ENCODE assay signal across 12 cellular contexts in the genomic region with DNA sequence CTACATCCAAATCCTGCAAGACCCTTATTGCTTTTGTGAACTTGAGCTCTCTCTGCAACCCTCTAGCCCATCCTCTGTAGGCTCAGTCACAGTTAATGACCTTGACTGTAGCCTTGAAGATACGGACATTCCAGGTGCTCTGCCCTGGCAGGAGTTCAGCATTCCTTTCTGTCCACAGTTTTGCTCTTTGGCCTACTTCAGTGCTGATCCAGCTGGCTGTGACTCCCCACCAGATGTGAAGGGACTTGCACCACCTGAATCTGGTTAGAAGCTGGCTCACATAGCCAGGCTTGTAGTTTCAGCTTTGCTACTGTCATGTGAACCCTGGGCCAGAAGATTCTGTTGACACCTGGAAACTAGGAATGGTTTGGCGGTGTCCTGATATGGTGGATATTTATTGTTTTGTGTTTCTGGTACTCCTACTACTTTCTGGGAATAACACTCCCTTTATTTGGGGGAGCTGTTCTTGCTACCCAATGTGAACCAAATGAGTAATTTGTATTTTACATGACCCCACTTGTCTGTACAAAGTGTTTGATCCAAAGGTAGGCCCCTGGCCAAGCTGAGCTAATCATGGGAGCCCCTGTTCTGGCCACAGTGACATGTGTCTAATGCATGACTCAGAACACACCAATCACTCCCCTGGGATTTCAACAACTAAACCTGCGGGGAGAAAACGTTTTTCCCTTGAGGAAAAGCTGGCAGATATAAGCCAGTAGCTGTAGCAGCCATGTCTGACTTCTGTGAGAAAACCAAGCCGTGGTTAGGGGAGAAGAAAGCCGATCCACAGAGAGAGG.
DNase-seq lines count a peak whose midpoint lies in the region; ATAC-seq, FAIRE-seq and TF ChIP-seq lines count a peak whose summit lies in the region.
"Had no signal": no experiment of that assay in that cellular context is flagged by ENCODE, and none has a peak within 500 bp of the region (broad histone marks: within the 10 kb centered on the region; RNA-seq: fewer than 3 reads in every experiment).

No MANE protein-coding gene starts in this region.

- no peaks in the 10 kb centered on the region for H4K20me1 ChIP-seq in GM23248 (ENCODE audit: insufficient read depth)
- no peaks in the 10 kb centered on the region for H4K20me1 ChIP-seq in fibroblast of lung (ENCODE audit: control insufficient read depth, extremely low read depth, insufficient read depth, low read length)

- H3K36me3 ChIP-seq in GM23248 (ENCODE audit: low read depth) (no peaks in the 10 kb centered on the region), fibroblast of lung (ENCODE audit: control insufficient read depth, insufficient read depth, low read length) (no peaks in the 10 kb centered on the region)
- H3K36me3 ChIP-seq: SJSA1 had no signal

- H3K4me2 ChIP-seq in GM23248 (ENCODE audit: unreplicated experiment) = no peak overlapping the region
- H3K4me2 ChIP-seq in fibroblast of lung (ENCODE audit: extremely low read depth, insufficient read depth, low read length) = no peak overlapping the region

- intact Hi-C loops in sciatic nerve (cut with DNase I) = no loop called here

- H3F3A ChIP-seq in GM23248 (ENCODE audit: insufficient read depth) = no peaks in the 10 kb centered on the region

- no peak overlapping the region for H2AFZ ChIP-seq in GM23248
- H2AFZ ChIP-seq in fibroblast of lung (ENCODE audit: low read length) = no peak overlapping the region

- peaks cover 10% of the 10 kb centered on the region for H3K27me3 ChIP-seq in GM23248 (replicated peaks; ENCODE audit: insufficient read depth)
- peaks cover 5% of the 10 kb centered on the region for H3K27me3 ChIP-seq in fibroblast of lung (ENCODE audit: control insufficient read depth, insufficient read depth, low read length)
- H3K27me3 ChIP-seq: SJSA1 had no signal

- 18 to 25% methylated on average over 6 of the region's 6 CpGs for WGBS in GM23248 (ENCODE audit: low coverage in 1 of 2, low lambda C conversion rate in 2 of 2, missing lambda C conversion rate in 2 of 2), 2 experiments

- in situ Hi-C loops in GM23248 (cut with MboI) = no loop called here

- H3K4me1 ChIP-seq in GM23248 (ENCODE audit: insufficient read depth) (peaks cover 6% of the 10 kb centered on the region; the same call in 1 of the 2 replicates), fibroblast of lung (ENCODE audit: control insufficient read depth, extremely low read depth, insufficient read depth, low read length) (no peaks in the 10 kb centered on the region)

- DNase-seq in GM23248 = peak; percentile 53
- peak; percentile 52 for DNase-seq in RCC 7860 (ENCODE audit: low spot score)
- DNase-seq in fibroblast of lung (ENCODE audit: low read depth in 2 of 2) = peak; percentile 68 to 84
- DNase-seq in sciatic nerve (ENCODE audit: low spot score) = no peak
- no peak for DNase-seq in GM19239 (ENCODE audit: insufficient read length, low spot score)
- DNase-seq in T-helper 9 cell = no peak
- DNase-seq in SW 1271 (lab: John Stamatoyannopoulos, UW) = no peak
- DNase-seq: activated CD4-positive, alpha-beta T cell treated with anti-CD3 and anti-CD28 coated beads for 1 hour; activated naive CD4-positive, alpha-beta T cell treated with Interleukin-2 at 50 U/mL for 16 hours had no signal

- H3K27ac ChIP-seq in GM23248 = no peak overlapping the region
- H3K27ac ChIP-seq in fibroblast of lung (ENCODE audit: insufficient read depth, low read length) = no peak overlapping the region
- H3K27ac ChIP-seq: SJSA1 had no signal

- no peak for TF ChIP-seq CTCF in fibroblast of lung (conservative IDR thresholded peaks at IDR 0.05 in 1 of 2, IDR thresholded peaks at IDR 0.05 in 1 of 2; ENCODE audit: low read depth in 1 of 2, low read length in 2 of 2)

- FAIRE-seq in RCC 7860 (lab: Jason Lieb, UNC) (peak; percentile 37), GM19239 (lab: Jason Lieb, UNC) (no peak)
- FAIRE-seq: HTR-8/SVneo had no signal

- ATAC-seq in sciatic nerve (peak; percentile 75), HG03432 (IDR thresholded peaks at IDR 0.05; ENCODE audit: unreplicated experiment) (no peak)

- H3K79me2 ChIP-seq in GM23248 (ENCODE audit: insufficient read depth) (no peaks in the 10 kb centered on the region), fibroblast of lung (ENCODE audit: control insufficient read depth, insufficient read depth, low read length) (no peaks in the 10 kb centered on the region)

- H3K9me3 ChIP-seq in GM23248 (ENCODE audit: low read depth) = no peaks in the 10 kb centered on the region
- H3K9me3 ChIP-seq in fibroblast of lung (ENCODE audit: control insufficient read depth, insufficient read depth, low read depth, low read length) = no peaks in the 10 kb centered on the region
- H3K9me3 ChIP-seq: SJSA1 had no signal

- no peaks in the 10 kb centered on the region for H3K9me2 ChIP-seq in GM23248 (ENCODE audit: insufficient read depth)

- H3K4me3 ChIP-seq in GM23248 (no peak overlapping the region), fibroblast of lung (replicated peaks in 1 of 4; ENCODE audit: control extremely low read depth in 1 of 4, insufficient read depth in 1 of 4, low read depth in 3 of 4, low read length in 4 of 4) (no peak overlapping the region)
- H3K4me3 ChIP-seq: SJSA1 had no signal

- H3K9ac ChIP-seq in GM23248 (no peak overlapping the region), fibroblast of lung (ENCODE audit: insufficient read depth, low read length) (no peak overlapping the region)

Comparison
In these comparisons a context has a peak if more than half of its experiments do, and no peak if none do; other contexts are left out.
1. DNase-seq: peak in GM23248 (single experiment), RCC 7860 (single experiment) and fibroblast of lung (2 of 2); none in sciatic nerve (single experiment), GM19239 (single experiment), T-helper 9 cell (single experiment) and SW 1271 (0 of 2).